17 cellular contexts compared by ENCODE assay signal in genomic region chr10:50968386-50969091, GRCh38.
DNase-seq lines count a peak whose midpoint lies in the region; ATAC-seq and TF ChIP-seq lines count a peak whose summit lies in the region.
"Had no signal": no experiment of that assay in that cellular context is flagged by ENCODE, and none has a peak within 500 bp of the region (broad histone marks: within the 10 kb centered on the region; RNA-seq: fewer than 3 reads in every experiment).

No MANE protein-coding gene starts in this region.

- intact Hi-C loops in left ventricle myocardium superior (cut with micrococcal nuclease) = no loop called here

- ATAC-seq in left ventricle myocardium superior (peak; percentile 57), GM23338 (no peak), left lobe of liver (no peak)
- ATAC-seq: CD8-positive, alpha-beta T cell; HCT116 had no signal

- no peaks in the 10 kb centered on the region for H3K27me3 ChIP-seq in right atrium auricular region
- no peaks in the 10 kb centered on the region for H3K27me3 ChIP-seq in MG63
- no peaks in the 10 kb centered on the region for H3K27me3 ChIP-seq in GM23338 (ENCODE audit: insufficient read depth)
- H3K27me3 ChIP-seq: BLaER1 had no signal

- no peak overlapping the region for H3K4me3 Mint-ChIP-seq in GM23338
- H3K4me3 Mint-ChIP-seq: B cell; CD4-positive, CD25-positive, alpha-beta regulatory T cell; CD8-positive, alpha-beta T cell; H9 had no signal

- H3K79me2 ChIP-seq in GM23338 (replicated peaks; ENCODE audit: insufficient read depth) = no peaks in the 10 kb centered on the region

- H3K27ac Mint-ChIP-seq in GM23338 = no peak overlapping the region
- H3K27ac Mint-ChIP-seq: B cell; CD4-positive, CD25-positive, alpha-beta regulatory T cell; CD8-positive, alpha-beta T cell; H9 had no signal

- H3K9me3 ChIP-seq in right atrium auricular region (no peaks in the 10 kb centered on the region), MG63 (peaks cover 3% of the 10 kb centered on the region)
- H3K9me3 ChIP-seq: Caco-2 had no signal

- H3K4me1 Mint-ChIP-seq in GM23338 = no peaks in the 10 kb centered on the region
- H3K4me1 Mint-ChIP-seq: B cell; CD4-positive, CD25-positive, alpha-beta regulatory T cell; H9 had no signal

- H3K9me3 Mint-ChIP-seq in GM23338 = 0 out of 3 replicates have a peak, but pooled peaks cover 4% of the 10 kb centered on the region
- H3K9me3 Mint-ChIP-seq: CD4-positive, CD25-positive, alpha-beta regulatory T cell had no signal

- no peak overlapping the region for H3K4me2 ChIP-seq in GM23338
- H3K4me2 ChIP-seq: BLaER1 had no signal

- H3F3A ChIP-seq in GM23338 (replicated peaks; ENCODE audit: low read depth) = no peaks in the 10 kb centered on the region

- H3K9me2 ChIP-seq in GM23338 (ENCODE audit: insufficient read depth) = no peaks in the 10 kb centered on the region

- no peak overlapping the region for H3K4me3 ChIP-seq in right atrium auricular region
- no peak overlapping the region for H3K4me3 ChIP-seq in MG63
- H3K4me3 ChIP-seq in GM23338 = no peak overlapping the region
- H3K4me3 ChIP-seq: BLaER1, GM23248 had no signal

- no peaks in the 10 kb centered on the region for H3K36me3 ChIP-seq in right atrium auricular region
- H3K36me3 ChIP-seq in MG63 = no peaks in the 10 kb centered on the region
- H3K36me3 ChIP-seq in GM23338 (ENCODE audit: insufficient read depth) = no peaks in the 10 kb centered on the region
- H3K36me3 ChIP-seq: BLaER1 had no signal

- H3K27ac ChIP-seq in right atrium auricular region = no peak overlapping the region
- H3K27ac ChIP-seq in GM23338 (ENCODE audit: low read depth) = no peak overlapping the region
- H3K27ac ChIP-seq: BLaER1, C4-2B, GM23248 had no signal

- DNase-seq in left ventricle myocardium superior = no peak
- DNase-seq in right atrium auricular region (ENCODE audit: low spot score) = no peak
- peak; percentile 60 for DNase-seq in MG63
- peak; percentile 4 for DNase-seq in myocyte (ENCODE audit: low read depth)
- no peak for DNase-seq in GM23338 (ENCODE audit: low spot score)
- DNase-seq in left lobe of liver (ENCODE audit: low spot score) = no peak
- DNase-seq: Caco-2; CD4-positive, CD25-positive, alpha-beta regulatory T cell; CD8-positive, alpha-beta T cell; DMS153; DND-41; GM23248; H9 had no signal

- TF ChIP-seq CTCF in right atrium auricular region (IDR thresholded peaks at IDR 0.05) (no peak), GM23338 (conservative IDR thresholded peaks at IDR 0.05; ENCODE audit: low read depth in 2 of 2) (no peak)

- no peaks in the 10 kb centered on the region for H4K20me1 ChIP-seq in GM23338 (replicated peaks; ENCODE audit: insufficient read depth)
- H4K20me1 ChIP-seq: BLaER1 had no signal

- no peaks in the 10 kb centered on the region for H3K4me1 ChIP-seq in right atrium auricular region
- no peaks in the 10 kb centered on the region for H3K4me1 ChIP-seq in GM23338 (ENCODE audit: insufficient read depth)
- H3K4me1 ChIP-seq: BLaER1 had no signal

- H3K27me3 Mint-ChIP-seq in GM23338 (ENCODE audit: insufficient read depth, low read depth, poor library complexity) = peaks cover 2% of the 10 kb centered on the region
- H3K27me3 Mint-ChIP-seq: CD4-positive, CD25-positive, alpha-beta regulatory T cell had no signal

- H3K36me3 Mint-ChIP-seq in GM23338 (ENCODE audit: low read depth) = no peaks in the 10 kb centered on the region
- H3K36me3 Mint-ChIP-seq: CD4-positive, CD25-positive, alpha-beta regulatory T cell; CD8-positive, alpha-beta T cell had no signal

- no peak overlapping the region for H2AFZ ChIP-seq in GM23338
- H2AFZ ChIP-seq: GM23248 had no signal

TF ChIP-seq in GM23338, 12 proteins besides CTCF, POLR2A, EP300 and RAD21:
- no peak for TF ChIP-seq POLR2AphosphoS5 (IDR thresholded peaks at IDR 0.05; ENCODE audit: low read depth)
- TF ChIP-seq ZNF114 (CRISPR knock-in tag; IDR thresholded peaks at IDR 0.05) = no peak
- TF ChIP-seq REST (IDR thresholded peaks at IDR 0.05; ENCODE audit: unreplicated experiment) = no peak
- TF ChIP-seq CREB1 (CRISPR knock-in tag; IDR thresholded peaks at IDR 0.05; ENCODE audit: low read depth) = no peak
- no peak for TF ChIP-seq STAT1 (IDR thresholded peaks at IDR 0.05; ENCODE audit: unreplicated experiment)
- no peak for TF ChIP-seq JUNB (IDR thresholded peaks at IDR 0.05; ENCODE audit: unreplicated experiment)
- TF ChIP-seq ZNF462 (CRISPR knock-in tag; IDR thresholded peaks at IDR 0.05) = no peak
- TF ChIP-seq EZH2 (IDR thresholded peaks at IDR 0.05; ENCODE audit: low read depth, unreplicated experiment) = no peak

Comparison
In these comparisons a context has a peak if more than half of its experiments do, and no peak if none do; other contexts are left out.
1. DNase-seq: peak in MG63 (single experiment) and myocyte (single experiment); none in left ventricle myocardium superior (single experiment), right atrium auricular region (single experiment), GM23338 (single experiment) and left lobe of liver (single experiment).